In genomic region chr3:52879090-52879489, GRCh38 we compare ENCODE assay signal across 33 cellular contexts. TPM values are rescaled to one million over a fixed set of nuclear protein-coding genes. Genes with fewer than 3 reads are reported as not detected.
DNase-seq lines count a peak whose midpoint lies in the region; ATAC-seq and TF ChIP-seq lines count a peak whose summit lies in the region.
"Had no signal": no experiment of that assay in that cellular context is flagged by ENCODE, and none has a peak within 500 bp of the region (broad histone marks: within the 10 kb centered on the region; RNA-seq: fewer than 3 reads in every experiment).

No MANE protein-coding gene starts in this region.

- H3K27ac ChIP-seq in VCaP (no peak overlapping the region), right lobe of liver (no peak overlapping the region), caudate nucleus (ENCODE audit: low read depth, low read length) (no peak overlapping the region)
- H3K27ac ChIP-seq: adrenal gland, PC-9, psoas muscle, tibial nerve had no signal

- no peak for DNase-seq in epithelial cell of proximal tubule (ENCODE audit: low read depth)
- no peak for DNase-seq in right lobe of liver
- DNase-seq in natural killer cell = no peak
- DNase-seq in LoVo (ENCODE audit: low spot score) = no peak
- DNase-seq in caudate nucleus (lab: John Stamatoyannopoulos, UW) = no peak
- DNase-seq in activated CD4-positive, alpha-beta T cell treated with anti-CD3 and anti-CD28 coated beads for 48 hours = no peak
- DNase-seq: activated CD4-positive, CD25-positive, alpha-beta regulatory T cell treated with anti-CD3 and anti-CD28 coated beads, Interleukin-2, amount 50 U/mL, for 72 hours; activated CD8-positive, alpha-beta T cell treated with anti-CD3 and anti-CD28 coated beads, Interleukin-2, amount 10 ng/mL, durations not matched to agents 7 days and 5 days; activated naive CD4-positive, alpha-beta T cell treated with anti-CD3 and anti-CD28 coated beads, Interleukin-2, amount 10 ng/mL, durations not matched to agents 7 days and 5 days; adrenal gland; AML-193; CD4-positive, alpha-beta T cell; DND-41; head of caudate nucleus; kidney; midbrain; naive B cell; NCI-H1436; NCI-H2081 treated with DMSO at 0.1 percent for 48 hours; NCI-H226; NCI-H69; PC-9; psoas muscle; stimulated activated CD4-positive, alpha-beta T cell treated with anti-CD3 and anti-CD28 coated beads, Interleukin-15, amount 100 ng/mL, for 24 hours; stimulated activated CD4-positive, alpha-beta T cell treated with anti-CD3 and anti-CD28 coated beads, Interleukin-4, amount 100 ng/mL, for 4 hours had no signal

- peak in 3 of 4 donors; percentile 19 to 54 (median 49) for ATAC-seq in right lobe of liver
- ATAC-seq in natural killer cell = no peak
- ATAC-seq: activated CD8-positive, alpha-beta T cell treated with anti-CD3 and anti-CD28 coated beads, Interleukin-2, amount 10 ng/mL, durations not matched to agents 7 days and 5 days; activated T-helper 17 cell treated with anti-CD3 and anti-CD28 coated beads, Interleukin-2, amount 50 U/mL, for 72 hours; psoas muscle; Right ventricle myocardium inferior; SK-N-SH treated with all-trans-retinoic acid at 6 μM for 48 hours had no signal

- H3K36me3 Mint-ChIP-seq in natural killer cell = no peaks in the 10 kb centered on the region
- H3K36me3 Mint-ChIP-seq: naive B cell had no signal

- H3K4me1 ChIP-seq in right lobe of liver = peaks cover 0 to 5% (median 0%) of the 10 kb centered on the region in 4 donors
- H3K4me1 ChIP-seq: tibial nerve had no signal

- no peaks in the 10 kb centered on the region for H3K9me3 Mint-ChIP-seq in natural killer cell
- H3K9me3 Mint-ChIP-seq: activated naive CD4-positive, alpha-beta T cell treated with anti-CD3 and anti-CD28 coated beads, Interleukin-2, amount 10 ng/mL, durations not matched to agents 7 days and 5 days; activated T-helper 17 cell treated with anti-CD3 and anti-CD28 coated beads, Interleukin-2, amount 50 U/mL, for 72 hours; CD4-positive, alpha-beta T cell; naive B cell; T-helper 1 cell treated with Interleukin-12 subunit alpha and Interleukin-12 subunit beta and Interleukin-4 antibody, amounts not matched to agents 30 μg/mL and 1 μg/mL, for 36 hours had no signal

- no peaks in the 10 kb centered on the region for H3K27me3 Mint-ChIP-seq in natural killer cell (ENCODE audit: low read depth in 2 of 2)
- H3K27me3 Mint-ChIP-seq: activated naive CD4-positive, alpha-beta T cell treated with anti-CD3 and anti-CD28 coated beads, Interleukin-2, amount 10 ng/mL, durations not matched to agents 7 days and 5 days; activated T-helper 17 cell treated with anti-CD3 and anti-CD28 coated beads, Interleukin-2, amount 50 U/mL, for 72 hours; CD4-positive, alpha-beta T cell; naive B cell had no signal

- H3K4me3 ChIP-seq in epithelial cell of proximal tubule (ENCODE audit: low read depth, low read length) (no peak overlapping the region), right lobe of liver (no peak overlapping the region)
- H3K4me3 ChIP-seq: adrenal gland, PC-9, psoas muscle, tibial nerve had no signal

- peaks cover 0 to 1% (median 0%) of the 10 kb centered on the region in 4 donors for H3K36me3 ChIP-seq in right lobe of liver
- H3K36me3 ChIP-seq: adrenal gland had no signal

- TF ChIP-seq POLR2A in right lobe of liver (IDR thresholded peaks at IDR 0.05) = no peak

- no peak overlapping the region for H3K4me3 Mint-ChIP-seq in natural killer cell
- H3K4me3 Mint-ChIP-seq: activated CD8-positive, alpha-beta T cell treated with anti-CD3 and anti-CD28 coated beads, Interleukin-2, amount 10 ng/mL, durations not matched to agents 7 days and 5 days; activated naive CD4-positive, alpha-beta T cell treated with anti-CD3 and anti-CD28 coated beads, Interleukin-2, amount 10 ng/mL, durations not matched to agents 7 days and 5 days; activated T-helper 17 cell treated with anti-CD3 and anti-CD28 coated beads, Interleukin-2, amount 50 U/mL, for 72 hours; CD4-positive, alpha-beta T cell; naive B cell; T-helper 1 cell treated with Interleukin-12 subunit alpha and Interleukin-12 subunit beta and Interleukin-4 antibody, amounts not matched to agents 30 μg/mL and 1 μg/mL, for 36 hours had no signal

- H3K9me3 ChIP-seq in right lobe of liver = no peaks in the 10 kb centered on the region
- H3K9me3 ChIP-seq: adrenal gland, psoas muscle, tibial nerve had no signal

- no peaks in the 10 kb centered on the region for H3K27me3 ChIP-seq in right lobe of liver
- H3K27me3 ChIP-seq: adrenal gland, tibial nerve had no signal

- TF ChIP-seq CTCF in GM12872 (IDR thresholded peaks at IDR 0.05; ENCODE audit: insufficient read depth, low read depth, low read length) (peak; percentile 25; the same call in 1 of the 3 replicates), VCaP (conservative IDR thresholded peaks at IDR 0.05) (0 out of 2 replicates have a peak, but pooled peaks have one; percentile 6), epithelial cell of proximal tubule (conservative IDR thresholded peaks at IDR 0.05; ENCODE audit: low read depth, low read length) (peak; percentile 25), right lobe of liver (IDR thresholded peaks at IDR 0.05) (no peak), natural killer cell (IDR thresholded peaks at IDR 0.05) (no peak)

- WGBS in right lobe of liver (ENCODE audit: insufficient coverage, low coverage, low lambda C conversion rate, missing lambda C conversion rate) = no CpG with 5 or more reads among the region's 4 CpGs

- H3K27ac Mint-ChIP-seq in natural killer cell = no peak overlapping the region
- H3K27ac Mint-ChIP-seq: activated CD8-positive, alpha-beta T cell treated with anti-CD3 and anti-CD28 coated beads, Interleukin-2, amount 10 ng/mL, durations not matched to agents 7 days and 5 days; activated naive CD4-positive, alpha-beta T cell treated with anti-CD3 and anti-CD28 coated beads, Interleukin-2, amount 10 ng/mL, durations not matched to agents 7 days and 5 days; activated T-helper 17 cell treated with anti-CD3 and anti-CD28 coated beads, Interleukin-2, amount 50 U/mL, for 72 hours; CD4-positive, alpha-beta T cell; T-helper 1 cell treated with Interleukin-12 subunit alpha and Interleukin-12 subunit beta and Interleukin-4 antibody, amounts not matched to agents 30 μg/mL and 1 μg/mL, for 36 hours had no signal

- H3K4me1 Mint-ChIP-seq in natural killer cell = peaks cover 21 to 29% of the 10 kb centered on the region in 2 donors

- intact Hi-C loops in right lobe of liver (cut with DNase I) (no loop called here), natural killer cell (cut with micrococcal nuclease) (no loop called here)

RNA-seq across cellular contexts. Expression of gene STIMATE, which starts 18.3 kb away (rescaled TPM):
- total RNA-seq in epithelial cell of proximal tubule (7.7 and 13.1 TPM in 2 replicates), right lobe of liver (10 to 100 TPM; 17.4 to 48.5 (median 33.8) TPM), natural killer cell (10 to 100 TPM; 24.6 to 35.0 (median 33.1) TPM)

RNA-seq across cellular contexts. Expression of gene MUSTN1, which starts 44.3 kb away (rescaled TPM):
- total RNA-seq in epithelial cell of proximal tubule (not detected in 2 replicates), right lobe of liver (1 to 10 TPM in 3 of 6 experiments, under 1 TPM in 1, not detected in 2; 0.59 to 9.9 (median 5.7) TPM), natural killer cell (1 to 10 TPM; 5.3 to 7.7 (median 6.8) TPM)
- total RNA-seq: A673, PC-9 had no signal

RNA-seq across cellular contexts. Expression of gene ITIH4, which starts 48.6 kb away (rescaled TPM):
- total RNA-seq in epithelial cell of proximal tubule (0.07 TPM in 1 of 2 replicates, not detected in the other), right lobe of liver (1,000 to 10,000 TPM; 1,573 to 4,137 (median 3,531) TPM), natural killer cell (10 to 100 TPM; 28.2 to 33.0 (median 32.8) TPM)

Comparison
In these comparisons a context has a peak if more than half of its experiments do, and no peak if none do; other contexts are left out.
1. CTCF ChIP-seq: peak in GM12872 (single experiment), VCaP (single experiment) and epithelial cell of proximal tubule (single experiment); none in right lobe of liver (0 of 4) and natural killer cell (single experiment).
2. ATAC-seq: peak in right lobe of liver (3 of 4); none in natural killer cell (0 of 3).
3. RNA of gene ITIH4, which starts 48.6 kb away (total RNA-seq): 1,573 to 4,137 TPM in right lobe of liver; 28.2 to 33.0 TPM in natural killer cell and 0.07 TPM in epithelial cell of proximal tubule; every median in the first group is over 10 times any median in the second.